8 cellular contexts compared by ENCODE assay signal in the genomic region with DNA sequence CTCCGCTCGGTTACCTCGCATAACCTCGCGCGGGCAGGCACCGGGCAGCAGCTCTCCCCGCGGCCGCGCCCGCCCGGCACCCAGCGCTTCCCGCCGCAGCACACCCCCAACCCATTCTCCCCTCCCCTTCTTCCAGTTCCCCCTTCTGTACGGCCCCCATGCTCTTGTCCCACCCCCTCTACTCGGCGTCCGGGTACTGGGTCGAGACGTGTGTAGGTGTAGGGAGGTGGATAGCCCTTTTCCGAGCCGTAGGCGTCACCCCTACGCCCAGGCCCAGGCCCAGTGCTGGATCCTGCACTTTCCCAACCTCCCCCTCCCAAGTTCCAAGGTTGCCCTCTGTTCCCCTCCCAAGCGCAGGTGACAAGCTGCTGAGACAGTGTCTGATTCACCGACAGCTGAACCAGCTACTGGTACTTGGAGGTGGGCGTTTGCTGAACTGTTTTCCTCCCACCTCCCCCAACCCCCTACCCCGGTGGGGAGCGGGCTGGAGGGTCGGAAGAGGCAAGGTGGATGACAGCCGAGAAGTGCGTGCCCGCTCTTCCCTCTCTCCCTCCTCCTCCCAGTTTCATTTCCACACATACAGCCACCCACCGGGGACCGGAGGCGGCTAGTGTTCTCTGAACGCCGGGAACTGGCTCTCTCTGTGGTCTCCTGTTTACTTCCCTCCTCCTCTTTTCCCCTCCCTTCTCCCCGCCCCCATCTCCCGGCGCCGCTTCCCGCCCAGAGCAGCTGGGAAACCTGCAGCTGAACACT. TPM values are rescaled to one million over a fixed set of nuclear protein-coding genes. Genes with fewer than 3 reads are reported as not detected.
DNase-seq lines count a peak whose midpoint lies in the region; ATAC-seq, FAIRE-seq and TF ChIP-seq lines count a peak whose summit lies in the region.

No MANE protein-coding gene starts in this region.

- TF ChIP-seq CTCF in D721Med (IDR thresholded peaks at IDR 0.05; ENCODE audit: insufficient read depth, missing control alignments), result no peak
- TF ChIP-seq CTCF in type B pancreatic cell (conservative IDR thresholded peaks at IDR 0.05), result no peak

- ATAC-seq in GM21381 (IDR thresholded peaks at IDR 0.05; ENCODE audit: unreplicated experiment), result peak; percentile 22
- peak; percentile 32 to 35 for ATAC-seq in activated naive CD4-positive, alpha-beta T cell treated with anti-CD3 and anti-CD28 coated beads, Interleukin-2, amount 50 U/mL, for 72 hours

- H3K27me3 Mint-ChIP-seq in type B pancreatic cell, result no peaks in the 10 kb centered on the region

- DNase-seq in D721Med (ENCODE audit: insufficient read length, low spot score) (peak; percentile 58), RCC 7860 (ENCODE audit: low spot score) (peak; percentile 65), glomerular visceral epithelial cell (ENCODE audit: extremely low spot score) (peak; percentile 92), nucleus accumbens (lab: John Stamatoyannopoulos, UW) (peak; percentile 53 to 92 (median 82)), type B pancreatic cell (ENCODE audit: extremely low spot score, unreplicated experiment) (peak; percentile 83)
- DNase-seq in activated naive CD4-positive, alpha-beta T cell treated with anti-CD3 and anti-CD28 coated beads, Interleukin-2, amount 50 U/mL, for 72 hours (ENCODE audit: low spot score in 2 of 2), result peak; percentile 60 to 81

- peak overlapping the region; percentile 95 to 100 for H3K27ac Mint-ChIP-seq in activated naive CD4-positive, alpha-beta T cell treated with anti-CD3 and anti-CD28 coated beads, Interleukin-2, amount 50 U/mL, for 72 hours
- H3K27ac Mint-ChIP-seq in type B pancreatic cell, result peak overlapping the region; percentile 100

- no peaks in the 10 kb centered on the region for H3K9me3 Mint-ChIP-seq in activated naive CD4-positive, alpha-beta T cell treated with anti-CD3 and anti-CD28 coated beads, Interleukin-2, amount 50 U/mL, for 72 hours
- H3K9me3 Mint-ChIP-seq in type B pancreatic cell, result peaks cover 7% of the 10 kb centered on the region

- no peak for TF ChIP-seq EP300 in Ishikawa (IDR thresholded peaks at IDR 0.05; ENCODE audit: borderline replicate concordance)

- peak overlapping the region; percentile 98 for H3K4me3 Mint-ChIP-seq in type B pancreatic cell

- peaks cover 21% of the 10 kb centered on the region for H3K4me1 Mint-ChIP-seq in type B pancreatic cell (ENCODE audit: unreplicated experiment)

- TF ChIP-seq RAD21 in Ishikawa (IDR thresholded peaks at IDR 0.05; ENCODE audit: low read depth), result no peak

- FAIRE-seq in D721Med (lab: Jason Lieb, UNC) (no peak), RCC 7860 (lab: Jason Lieb, UNC) (no peak)

- no peaks in the 10 kb centered on the region for H3K36me3 Mint-ChIP-seq in activated naive CD4-positive, alpha-beta T cell treated with anti-CD3 and anti-CD28 coated beads, Interleukin-2, amount 50 U/mL, for 72 hours
- peaks cover 4% of the 10 kb centered on the region for H3K36me3 Mint-ChIP-seq in type B pancreatic cell

TF ChIP-seq in Ishikawa, 13 proteins besides CTCF, POLR2A, EP300 and RAD21:
- TF ChIP-seq FOXM1 (IDR thresholded peaks at IDR 0.05; ENCODE audit: borderline replicate concordance, low read depth), result no peak
- TF ChIP-seq TEAD4 (IDR thresholded peaks at IDR 0.05), result no peak
- no peak for TF ChIP-seq CREB1 (IDR thresholded peaks at IDR 0.05; ENCODE audit: low read depth)
- TF ChIP-seq, protein P1, sequence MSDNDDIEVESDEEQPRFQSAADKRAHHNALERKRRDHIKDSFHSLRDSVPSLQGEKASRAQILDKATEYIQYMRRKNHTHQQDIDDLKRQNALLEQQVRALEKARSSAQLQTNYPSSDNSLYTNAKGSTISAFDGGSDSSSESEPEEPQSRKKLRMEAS (IDR thresholded peaks at IDR 0.05), result peak; percentile 30; the same call in 1 of the 2 replicates
- TF ChIP-seq CEBPB (IDR thresholded peaks at IDR 0.05), result no peak
- no peak for TF ChIP-seq YY1 (IDR thresholded peaks at IDR 0.05; ENCODE audit: low read depth)
- TF ChIP-seq ZBTB7A (IDR thresholded peaks at IDR 0.05; ENCODE audit: low read depth), result peak; percentile 67
- no peak for TF ChIP-seq NFIC (IDR thresholded peaks at IDR 0.05)
- peak; percentile 60; the same call in 1 of the 2 replicates for TF ChIP-seq TCF12 (IDR thresholded peaks at IDR 0.05; ENCODE audit: low read depth)
- TF ChIP-seq TAF1 (IDR thresholded peaks at IDR 0.05; ENCODE audit: low read depth), result 0 out of 2 replicates have a peak, but pooled peaks have one; percentile 4

RNA-seq across cellular contexts. Expression of a gene that starts 6.0 kb away (rescaled TPM):
- total RNA-seq in activated naive CD4-positive, alpha-beta T cell treated with anti-CD3 and anti-CD28 coated beads, Interleukin-2, amount 50 U/mL, for 72 hours, result 10 to 100 TPM; 22.6 to 25.1 TPM
- total RNA-seq in type B pancreatic cell (ENCODE audit: low replicate concordance), result 16.7 and 21.6 TPM in 2 replicates

Comparison
In these comparisons a context has a peak if more than half of its experiments do, and no peak if none do; other contexts are left out.
1. Peak in every context shown above with its lines: DNase-seq and ATAC-seq.